12 cellular contexts compared by ENCODE assay signal in genomic region chr5:71719092-71719964, GRCh38. TPM values are rescaled to one million over a fixed set of nuclear protein-coding genes. Genes with fewer than 3 reads are reported as not detected.
DNase-seq lines count a peak whose midpoint lies in the region; ATAC-seq, FAIRE-seq and TF ChIP-seq lines count a peak whose summit lies in the region.
"Had no signal": no experiment of that assay in that cellular context is flagged by ENCODE, and none has a peak within 500 bp of the region (broad histone marks: within the 10 kb centered on the region; RNA-seq: fewer than 3 reads in every experiment).

TSS of gene CARTPT (plus strand) at chr5:71719275. CDS start at chr5:71719294, 19 bp downstream.

- H3K4me1 Mint-ChIP-seq in Calu3 (ENCODE audit: low read depth, unreplicated experiment), result peaks cover 21% of the 10 kb centered on the region

- TF ChIP-seq POLR2A in HepG2 (IDR thresholded peaks at IDR 0.05; ENCODE audit: insufficient read depth in 1 of 2, low read depth in 2 of 2, low read length in 2 of 2), result no peak

- H3K36me3 ChIP-seq in HUES48 (ENCODE audit: control insufficient read depth, insufficient read depth, low read length) (no peaks in the 10 kb centered on the region), brain microvascular endothelial cell (replicated peaks) (no peaks in the 10 kb centered on the region), HepG2 (replicated peaks in 1 of 2; ENCODE audit: control insufficient read depth in 1 of 2, insufficient read depth in 2 of 2, low read length in 2 of 2) (no peaks in the 10 kb centered on the region)

- no peaks in the 10 kb centered on the region for H3K9me3 ChIP-seq in HUES48 (ENCODE audit: control insufficient read depth, insufficient read depth, low read length)
- no peaks in the 10 kb centered on the region for H3K9me3 ChIP-seq in HepG2 (ENCODE audit: low read length)

- H3K36me3 Mint-ChIP-seq in Calu3 (ENCODE audit: insufficient read depth, unreplicated experiment), result no peaks in the 10 kb centered on the region

- H3K4me3 ChIP-seq in HUES48 (ENCODE audit: low read depth, low read length) (peak within 1 kb of the TSS; percentile 58), brain microvascular endothelial cell (ENCODE audit: low read depth, low read length) (no peak within 1 kb of the TSS), HepG2 (replicated peaks in 1 of 3; ENCODE audit: insufficient read depth in 1 of 3, low read depth in 2 of 3, low read length in 3 of 3) (no peak within 1 kb of the TSS)
- H3K4me3 ChIP-seq: skin epidermis had no signal

- POLR2A ChIA-PET in HepG2 (lab: Yijun Ruan, JAX), result no interaction called here

- no peak for TF ChIP-seq CTCF in Calu3 (IDR thresholded peaks at IDR 0.05; ENCODE audit: unreplicated experiment)
- TF ChIP-seq CTCF in brain microvascular endothelial cell (IDR thresholded peaks at IDR 0.05; ENCODE audit: low read depth, low read length, missing control alignments), result peak; percentile 12
- TF ChIP-seq CTCF in HepG2 (CRISPR knock-in tag; IDR thresholded peaks at IDR 0.05), result no peak

- intact Hi-C loops in Calu3 (cut with micrococcal nuclease; ENCODE audit: unreplicated experiment) (no loop called here), HepG2 (cut with micrococcal nuclease; ENCODE audit: unreplicated experiment) (no loop called here)

- ATAC-seq in HepG2 (peak; percentile 73), GM18870 (IDR thresholded peaks at IDR 0.05; ENCODE audit: unreplicated experiment) (no peak)

- CTCF ChIA-PET in Calu3 (lab: Charles Lee) (no interaction called here), HepG2 (lab: Yijun Ruan, JAX; ENCODE audit: low intra/inter-chr PET ratio, low total read pairs) (no interaction called here)

- no peak for FAIRE-seq in HepG2 (lab: Jason Lieb, UNC)

- H3K9ac ChIP-seq in HUES48 (ENCODE audit: low read depth, low read length) (no peak within 1 kb of the TSS), HepG2 (ENCODE audit: insufficient read depth, low read depth, low read length) (no peak within 1 kb of the TSS)

- no peak within 1 kb of the TSS for H3K27ac Mint-ChIP-seq in Calu3 (ENCODE audit: unreplicated experiment)

- H3K79me2 ChIP-seq in HepG2 (ENCODE audit: insufficient read depth, low read length), result no peaks in the 10 kb centered on the region

- no TSS peak for BruUV-seq in Calu3 (replicated peaks; lab: Mats Ljungman, UMichigan)
- no TSS peak for BruUV-seq in HepG2 (replicated peaks; lab: Mats Ljungman, UMichigan)

- TF ChIP-seq EP300 in HepG2 (IDR thresholded peaks at IDR 0.05; ENCODE audit: low read depth in 2 of 2, low read length in 2 of 2) (no peak), HepG2 (CRISPR knock-in tag; IDR thresholded peaks at IDR 0.05; ENCODE audit: borderline replicate concordance) (no peak)

- no peaks in the 10 kb centered on the region for H3K9me3 Mint-ChIP-seq in Calu3 (ENCODE audit: low read depth, unreplicated experiment)

- DNase-seq in Calu3 (no peak), brain microvascular endothelial cell (no peak), HepG2 (ENCODE audit: low spot score) (no peak), NCI-H1436 treated with DMSO at 0.1 percent for 48 hours (lab: John Stamatoyannopoulos, UW) (no peak), epidermal melanocyte (ENCODE audit: insufficient read length, low spot score) (no peak)
- DNase-seq in stimulated activated CD4-positive, alpha-beta T cell treated with anti-CD3 and anti-CD28 coated beads, Interleukin-4, amount 100 ng/mL, for 1 hour, result no peak
- DNase-seq: DND-41, midbrain, NCI-H774 had no signal

- no peak within 1 kb of the TSS for H2AFZ ChIP-seq in HepG2 (ENCODE audit: low read length)

- no peak within 1 kb of the TSS for H3K27ac ChIP-seq in HUES48 (ENCODE audit: low read depth, low read length)
- no peak within 1 kb of the TSS for H3K27ac ChIP-seq in brain microvascular endothelial cell
- H3K27ac ChIP-seq in HepG2 (ENCODE audit: extremely low read length, insufficient read depth, low read length), result no peak within 1 kb of the TSS
- H3K27ac ChIP-seq: skin epidermis had no signal

- H3K27me3 Mint-ChIP-seq in Calu3 (ENCODE audit: unreplicated experiment), result no peaks in the 10 kb centered on the region

- no peak for TF ChIP-seq RAD21 in HepG2 (CRISPR knock-in tag; IDR thresholded peaks at IDR 0.05)

- in situ Hi-C loops in brain microvascular endothelial cell (cut with HindIII; ENCODE audit: low pct_ligation_motif_present, low sequenced_read_pairs) (no loop called here), HepG2 (cut with HindIII; ENCODE audit: extremely low pct_ligation_motif_present, low pct_unique_long_range_greater_than_20kb) (no loop called here)

- no peak within 1 kb of the TSS for H3K4me2 ChIP-seq in HepG2 (ENCODE audit: low read depth, low read length)

- WGBS in HepG2 (ENCODE audit: low lambda C conversion rate), result 60% methylated on average over 39 of the region's 63 CpGs

- H3K4me1 ChIP-seq in HUES48 (ENCODE audit: control insufficient read depth, insufficient read depth, low read length) (peaks cover 3% of the 10 kb centered on the region; the same call in 1 of the 2 replicates), HepG2 (ENCODE audit: insufficient read depth, low read length) (no peaks in the 10 kb centered on the region)

- peak within 1 kb of the TSS; percentile 36 for H3K4me3 Mint-ChIP-seq in Calu3 (ENCODE audit: low read depth, unreplicated experiment)

- H4K20me1 ChIP-seq in HepG2 (ENCODE audit: insufficient read depth, low read length), result no peaks in the 10 kb centered on the region

- H3K27me3 ChIP-seq in HUES48 (ENCODE audit: control insufficient read depth, insufficient read depth, low read length) (peaks cover 51% of the 10 kb centered on the region), brain microvascular endothelial cell (replicated peaks) (peaks cover 31% of the 10 kb centered on the region), HepG2 (ENCODE audit: control insufficient read depth in 1 of 2, insufficient read depth in 2 of 2, low read length in 2 of 2) (peaks cover 0 to 9% of the 10 kb centered on the region in 2 experiments; a peak in 2 of 5 replicates)

TF ChIP-seq in HepG2, 621 proteins besides CTCF, POLR2A, EP300 and RAD21 (continues in another document):
- TF ChIP-seq TRAFD1 (CRISPR knock-in tag; IDR thresholded peaks at IDR 0.05; ENCODE audit: borderline replicate concordance) (no peak), RBM39 (IDR thresholded peaks at IDR 0.05; ENCODE audit: low read depth, low read length, poor library complexity, severe bottlenecking) (no peak), HNRNPLL (IDR thresholded peaks at IDR 0.05; ENCODE audit: low read depth, low read length, poor library complexity, severe bottlenecking) (peak; percentile 47), SRY (CRISPR knock-in tag; IDR thresholded peaks at IDR 0.05) (0 out of 2 replicates have a peak, but pooled peaks have one; percentile 41), ZNF558 (CRISPR knock-in tag; IDR thresholded peaks at IDR 0.05; ENCODE audit: borderline replicate concordance) (0 out of 2 replicates have a peak, but pooled peaks have one; percentile 32)
- TF ChIP-seq, protein P1, sequence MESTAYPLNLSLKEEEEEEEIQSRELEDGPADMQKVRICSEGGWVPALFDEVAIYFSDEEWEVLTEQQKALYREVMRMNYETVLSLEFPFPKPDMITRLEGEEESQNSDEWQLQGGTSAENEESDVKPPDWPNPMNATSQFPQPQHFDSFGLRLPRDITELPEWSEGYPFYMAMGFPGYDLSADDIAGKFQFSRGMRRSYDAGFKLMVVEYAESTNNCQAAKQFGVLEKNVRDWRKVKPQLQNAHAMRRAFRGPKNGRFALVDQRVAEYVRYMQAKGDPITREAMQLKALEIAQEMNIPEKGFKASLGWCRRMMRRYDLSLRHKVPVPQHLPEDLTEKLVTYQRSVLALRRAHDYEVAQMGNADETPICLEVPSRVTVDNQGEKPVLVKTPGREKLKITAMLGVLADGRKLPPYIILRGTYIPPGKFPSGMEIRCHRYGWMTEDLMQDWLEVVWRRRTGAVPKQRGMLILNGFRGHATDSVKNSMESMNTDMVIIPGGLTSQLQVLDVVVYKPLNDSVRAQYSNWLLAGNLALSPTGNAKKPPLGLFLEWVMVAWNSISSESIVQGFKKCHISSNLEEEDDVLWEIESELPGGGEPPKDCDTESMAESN (CRISPR knock-in tag; conservative IDR thresholded peaks at IDR 0.05), result no peak

RNA-seq across cellular contexts. Expression of gene CARTPT, which starts in this region (rescaled TPM):
- not detected in 2 replicates for total RNA-seq in Calu3 (2022)
- not detected in 2 replicates for total RNA-seq in HepG2 (2016; rRNA removed; fragmentation: Illumina TruSeq; extraction: Trizol)
- not detected in 2 replicates for total RNA-seq in HepG2 (2016; cell fraction: cytosol; rRNA removed; fragmentation: Illumina TruSeq; extraction: Trizol; ENCODE audit: low read depth)
- total RNA-seq in HepG2 (2016; cell fraction: insoluble cytoplasmic fraction; rRNA removed; fragmentation: Illumina TruSeq; extraction: Trizol), result not detected in 2 replicates
- not detected in 2 replicates for total RNA-seq in HepG2 (2016; cell fraction: membrane; rRNA removed; fragmentation: Illumina TruSeq; extraction: Trizol)
- total RNA-seq in HepG2 (2016; cell fraction: nucleus; rRNA removed; fragmentation: Illumina TruSeq; extraction: Trizol), result not detected in 2 replicates
- polyA plus RNA-seq in HepG2 (2011; rRNA removed), result not detected in 2 replicates
- polyA plus RNA-seq in HepG2 (2011; cell fraction: cytosol; rRNA removed), result not detected in 2 replicates
- polyA plus RNA-seq in HepG2 (2011; cell fraction: nucleus; rRNA removed), result not detected in 2 replicates
- not detected in 2 replicates for polyA plus RNA-seq in HepG2 (2012)
- polyA plus RNA-seq in HepG2 (2016; cell fraction: cytosol; fragmentation: Illumina TruSeq; extraction: Trizol; ENCODE audit: low read depth), result not detected in 2 replicates
- polyA plus RNA-seq in HepG2 (2016; cell fraction: insoluble cytoplasmic fraction; fragmentation: Illumina TruSeq; extraction: Trizol; ENCODE audit: low read depth), result not detected in 2 replicates
- polyA plus RNA-seq in HepG2 (2016; cell fraction: membrane; fragmentation: Illumina TruSeq; extraction: Trizol; ENCODE audit: low read depth), result not detected in 2 replicates
- not detected in 2 replicates for polyA plus RNA-seq in HepG2 (2016; cell fraction: nucleus; fragmentation: Illumina TruSeq; extraction: Trizol; ENCODE audit: insufficient read depth, low read depth)
- not detected in 2 replicates for polyA minus RNA-seq in HepG2 (2011; rRNA and poly(A)+ RNA removed; ENCODE audit: low replicate concordance)
- polyA minus RNA-seq in HepG2 (2011; cell fraction: cytosol; rRNA and poly(A)+ RNA removed), result not detected in 2 replicates
- not detected in 2 replicates for polyA minus RNA-seq in HepG2 (2011; cell fraction: nucleus; rRNA and poly(A)+ RNA removed)

Comparison
In these comparisons a context has a peak if more than half of its experiments do, and no peak if none do; other contexts are left out.
1. Peak in ATAC-seq in HepG2; RNA of the gene not detected or under 1 TPM.